ENCODE assay signal across 1 cellular context in the genomic region with DNA sequence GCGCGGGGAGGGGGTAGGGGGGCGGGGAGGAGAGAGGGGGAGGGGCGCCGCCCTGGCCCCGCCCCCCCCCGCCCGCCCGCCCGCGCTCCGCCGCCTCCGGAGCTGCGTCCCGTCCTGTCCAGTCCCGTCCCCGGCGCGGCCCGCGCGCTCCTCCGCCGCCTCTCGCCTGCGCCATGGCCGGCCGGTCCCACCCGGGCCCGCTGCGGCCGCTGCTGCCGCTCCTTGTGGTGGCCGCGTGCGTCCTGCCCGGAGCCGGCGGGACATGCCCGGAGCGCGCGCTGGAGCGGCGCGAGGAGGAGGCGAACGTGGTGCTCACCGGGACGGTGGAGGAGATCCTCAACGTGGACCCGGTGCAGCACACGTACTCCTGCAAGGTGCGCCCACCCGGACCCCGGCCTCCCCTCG.
TF ChIP-seq lines count a peak whose summit lies in the region.

TSS of gene AGRN (plus strand) at position 121 of the 405 bp plus-strand sequence. CDS start at position 174, 53 bp downstream.

TF ChIP-seq in HepG2, 621 proteins besides CTCF, POLR2A, EP300 and RAD21 (continued from another document):
- TF ChIP-seq SP5 (CRISPR knock-in tag; IDR thresholded peaks at IDR 0.05; ENCODE audit: borderline replicate concordance, low read depth) = no peak
- TF ChIP-seq LBX2 (CRISPR knock-in tag; IDR thresholded peaks at IDR 0.05; ENCODE audit: borderline replicate concordance) = 0 out of 2 replicates have a peak, but pooled peaks have one; percentile 49
- no peak for TF ChIP-seq BORCS8-MEF2B (CRISPR knock-in tag; IDR thresholded peaks at IDR 0.05)
- no peak for TF ChIP-seq SATB2 (CRISPR knock-in tag; IDR thresholded peaks at IDR 0.05)
- TF ChIP-seq YY1 (IDR thresholded peaks at IDR 0.05; ENCODE audit: insufficient read depth, insufficient replicate concordance, low read depth, low read length) = peak; percentile 33
- TF ChIP-seq ZSCAN12 (CRISPR knock-in tag; IDR thresholded peaks at IDR 0.05) = no peak
- TF ChIP-seq GATAD1 (CRISPR knock-in tag; IDR thresholded peaks at IDR 0.05) = no peak
- no peak for TF ChIP-seq PRMT3 (CRISPR knock-in tag; IDR thresholded peaks at IDR 0.05; ENCODE audit: borderline replicate concordance, low read depth)
- no peak for TF ChIP-seq CHCHD3 (CRISPR knock-in tag; IDR thresholded peaks at IDR 0.05)
- TF ChIP-seq ARNT2 (CRISPR knock-in tag; IDR thresholded peaks at IDR 0.05; ENCODE audit: low read depth) = peak; percentile 68; the same call in 1 of the 2 replicates
- TF ChIP-seq MZF1 (CRISPR knock-in tag; IDR thresholded peaks at IDR 0.05; ENCODE audit: borderline replicate concordance) = no peak
- peak; percentile 61 for TF ChIP-seq ZFX (CRISPR knock-in tag; IDR thresholded peaks at IDR 0.05; ENCODE audit: low read depth)
- TF ChIP-seq ZNF136 (CRISPR knock-in tag; IDR thresholded peaks at IDR 0.05; ENCODE audit: low read depth) = no peak
- TF ChIP-seq MXI1 (IDR thresholded peaks at IDR 0.05; ENCODE audit: borderline replicate concordance, low read depth, low read length) = peak; percentile 29; the same call in 1 of the 3 replicates
- peak; percentile 44 for TF ChIP-seq AGO2 (optimal IDR thresholded peaks at IDR 0.05; ENCODE audit: low read depth, low read length)
- peak; percentile 62; the same call in 1 of the 2 replicates for TF ChIP-seq POLR2G (IDR thresholded peaks at IDR 0.05; ENCODE audit: low read depth, low read length)
- no peak for TF ChIP-seq ZFP82 (CRISPR knock-in tag; IDR thresholded peaks at IDR 0.05; ENCODE audit: borderline replicate concordance)
- TF ChIP-seq, protein P1, sequence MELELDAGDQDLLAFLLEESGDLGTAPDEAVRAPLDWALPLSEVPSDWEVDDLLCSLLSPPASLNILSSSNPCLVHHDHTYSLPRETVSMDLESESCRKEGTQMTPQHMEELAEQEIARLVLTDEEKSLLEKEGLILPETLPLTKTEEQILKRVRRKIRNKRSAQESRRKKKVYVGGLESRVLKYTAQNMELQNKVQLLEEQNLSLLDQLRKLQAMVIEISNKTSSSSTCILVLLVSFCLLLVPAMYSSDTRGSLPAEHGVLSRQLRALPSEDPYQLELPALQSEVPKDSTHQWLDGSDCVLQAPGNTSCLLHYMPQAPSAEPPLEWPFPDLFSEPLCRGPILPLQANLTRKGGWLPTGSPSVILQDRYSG (CRISPR knock-in tag; IDR thresholded peaks at IDR 0.05) = no peak
- no peak for TF ChIP-seq PRPF4 (IDR thresholded peaks at IDR 0.05; ENCODE audit: low read depth, low read length, poor library complexity, severe bottlenecking)
- TF ChIP-seq ZNF121 (CRISPR knock-in tag; IDR thresholded peaks at IDR 0.05) = peak; percentile 8; the same call in 1 of the 2 replicates
- TF ChIP-seq ZNF780A (CRISPR knock-in tag; IDR thresholded peaks at IDR 0.05) = no peak
- no peak for TF ChIP-seq ZNF749 (CRISPR knock-in tag; IDR thresholded peaks at IDR 0.05; ENCODE audit: borderline replicate concordance)
- TF ChIP-seq ZSCAN5A (CRISPR knock-in tag; IDR thresholded peaks at IDR 0.05; ENCODE audit: borderline replicate concordance) = no peak
- TF ChIP-seq BCL3 (CRISPR knock-in tag; IDR thresholded peaks at IDR 0.05) = no peak; the same call in 1 of the 2 replicates
- TF ChIP-seq SAP130 (CRISPR knock-in tag; IDR thresholded peaks at IDR 0.05; ENCODE audit: low read depth) = peak; percentile 34; the same call in 1 of the 2 replicates
- TF ChIP-seq MIXL1 (CRISPR knock-in tag; IDR thresholded peaks at IDR 0.05) = no peak
- TF ChIP-seq MAZ (IDR thresholded peaks at IDR 0.05; ENCODE audit: borderline replicate concordance, low read depth, low read length) = no peak
- peak; percentile 72; the same call in 1 of the 2 replicates for TF ChIP-seq MAZ (CRISPR knock-in tag; IDR thresholded peaks at IDR 0.05; ENCODE audit: low read depth)
- TF ChIP-seq ZNF281 (CRISPR knock-in tag; IDR thresholded peaks at IDR 0.05; ENCODE audit: borderline replicate concordance) = no peak
- no peak for TF ChIP-seq HCFC1 (IDR thresholded peaks at IDR 0.05; ENCODE audit: low read depth, low read length)
- TF ChIP-seq MEIS2 (CRISPR knock-in tag; IDR thresholded peaks at IDR 0.05) = 0 out of 2 replicates have a peak, but pooled peaks have one; percentile 51
- TF ChIP-seq ZNF569 (CRISPR knock-in tag; IDR thresholded peaks at IDR 0.05; ENCODE audit: borderline replicate concordance) = no peak
- TF ChIP-seq HOXA5 (CRISPR knock-in tag; IDR thresholded peaks at IDR 0.05) = 0 out of 2 replicates have a peak, but pooled peaks have one; percentile 14
- no peak for TF ChIP-seq MTA1 (CRISPR knock-in tag; IDR thresholded peaks at IDR 0.05; ENCODE audit: borderline replicate concordance)
- peak; percentile 53; the same call in 1 of the 2 replicates for TF ChIP-seq POLR2AphosphoS5 (IDR thresholded peaks at IDR 0.05; ENCODE audit: low read depth, low read length)
- TF ChIP-seq SMARCE1 (IDR thresholded peaks at IDR 0.05; ENCODE audit: borderline replicate concordance) = no peak
- no peak; the same call in 1 of the 2 replicates for TF ChIP-seq ZNF558 (CRISPR knock-in tag; IDR thresholded peaks at IDR 0.05; ENCODE audit: borderline replicate concordance)
- TF ChIP-seq MEIS1 (CRISPR knock-in tag; IDR thresholded peaks at IDR 0.05; ENCODE audit: borderline replicate concordance) = no peak
- TF ChIP-seq KDM5B (CRISPR knock-in tag; IDR thresholded peaks at IDR 0.05; ENCODE audit: borderline replicate concordance) = 0 out of 2 replicates have a peak, but pooled peaks have one; percentile 25
- peak; percentile 72 for TF ChIP-seq RBFOX2 (IDR thresholded peaks at IDR 0.05; ENCODE audit: low read depth, low read length)
- TF ChIP-seq, protein P2, sequence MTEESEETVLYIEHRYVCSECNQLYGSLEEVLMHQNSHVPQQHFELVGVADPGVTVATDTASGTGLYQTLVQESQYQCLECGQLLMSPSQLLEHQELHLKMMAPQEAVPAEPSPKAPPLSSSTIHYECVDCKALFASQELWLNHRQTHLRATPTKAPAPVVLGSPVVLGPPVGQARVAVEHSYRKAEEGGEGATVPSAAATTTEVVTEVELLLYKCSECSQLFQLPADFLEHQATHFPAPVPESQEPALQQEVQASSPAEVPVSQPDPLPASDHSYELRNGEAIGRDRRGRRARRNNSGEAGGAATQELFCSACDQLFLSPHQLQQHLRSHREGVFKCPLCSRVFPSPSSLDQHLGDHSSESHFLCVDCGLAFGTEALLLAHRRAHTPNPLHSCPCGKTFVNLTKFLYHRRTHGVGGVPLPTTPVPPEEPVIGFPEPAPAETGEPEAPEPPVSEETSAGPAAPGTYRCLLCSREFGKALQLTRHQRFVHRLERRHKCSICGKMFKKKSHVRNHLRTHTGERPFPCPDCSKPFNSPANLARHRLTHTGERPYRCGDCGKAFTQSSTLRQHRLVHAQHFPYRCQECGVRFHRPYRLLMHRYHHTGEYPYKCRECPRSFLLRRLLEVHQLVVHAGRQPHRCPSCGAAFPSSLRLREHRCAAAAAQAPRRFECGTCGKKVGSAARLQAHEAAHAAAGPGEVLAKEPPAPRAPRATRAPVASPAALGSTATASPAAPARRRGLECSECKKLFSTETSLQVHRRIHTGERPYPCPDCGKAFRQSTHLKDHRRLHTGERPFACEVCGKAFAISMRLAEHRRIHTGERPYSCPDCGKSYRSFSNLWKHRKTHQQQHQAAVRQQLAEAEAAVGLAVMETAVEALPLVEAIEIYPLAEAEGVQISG (CRISPR knock-in tag; IDR thresholded peaks at IDR 0.05) = peak; percentile 18; the same call in 1 of the 2 replicates
- no peak for TF ChIP-seq ASH2L (IDR thresholded peaks at IDR 0.05; ENCODE audit: insufficient read length, low read depth, low read length)
- TF ChIP-seq ZMYM3 (CRISPR knock-in tag; IDR thresholded peaks at IDR 0.05) = no peak
- TF ChIP-seq DNMT1 (CRISPR knock-in tag; IDR thresholded peaks at IDR 0.05) = no peak
- TF ChIP-seq ZSCAN31 (CRISPR knock-in tag; IDR thresholded peaks at IDR 0.05; ENCODE audit: low read depth) = 0 out of 2 replicates have a peak, but pooled peaks have one; percentile 59
- 0 out of 2 replicates have a peak, but pooled peaks have one; percentile 14 for TF ChIP-seq ZNF768 (CRISPR knock-in tag; IDR thresholded peaks at IDR 0.05)
- TF ChIP-seq IRX3 (CRISPR knock-in tag; IDR thresholded peaks at IDR 0.05; ENCODE audit: borderline replicate concordance, low read depth) = 0 out of 2 replicates have a peak, but pooled peaks have one; percentile 31
- TF ChIP-seq, protein P3, sequence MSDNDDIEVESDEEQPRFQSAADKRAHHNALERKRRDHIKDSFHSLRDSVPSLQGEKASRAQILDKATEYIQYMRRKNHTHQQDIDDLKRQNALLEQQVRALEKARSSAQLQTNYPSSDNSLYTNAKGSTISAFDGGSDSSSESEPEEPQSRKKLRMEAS (IDR thresholded peaks at IDR 0.05) = peak; percentile 25; the same call in 1 of the 2 replicates
- no peak for TF ChIP-seq TCF7 (IDR thresholded peaks at IDR 0.05; ENCODE audit: low read depth)
- TF ChIP-seq ZNF766 (CRISPR knock-in tag; IDR thresholded peaks at IDR 0.05; ENCODE audit: borderline replicate concordance) = no peak
- TF ChIP-seq ZNF720 (CRISPR knock-in tag; IDR thresholded peaks at IDR 0.05) = no peak
- TF ChIP-seq ZSCAN25 (CRISPR knock-in tag; IDR thresholded peaks at IDR 0.05) = no peak
- TF ChIP-seq, protein P4, sequence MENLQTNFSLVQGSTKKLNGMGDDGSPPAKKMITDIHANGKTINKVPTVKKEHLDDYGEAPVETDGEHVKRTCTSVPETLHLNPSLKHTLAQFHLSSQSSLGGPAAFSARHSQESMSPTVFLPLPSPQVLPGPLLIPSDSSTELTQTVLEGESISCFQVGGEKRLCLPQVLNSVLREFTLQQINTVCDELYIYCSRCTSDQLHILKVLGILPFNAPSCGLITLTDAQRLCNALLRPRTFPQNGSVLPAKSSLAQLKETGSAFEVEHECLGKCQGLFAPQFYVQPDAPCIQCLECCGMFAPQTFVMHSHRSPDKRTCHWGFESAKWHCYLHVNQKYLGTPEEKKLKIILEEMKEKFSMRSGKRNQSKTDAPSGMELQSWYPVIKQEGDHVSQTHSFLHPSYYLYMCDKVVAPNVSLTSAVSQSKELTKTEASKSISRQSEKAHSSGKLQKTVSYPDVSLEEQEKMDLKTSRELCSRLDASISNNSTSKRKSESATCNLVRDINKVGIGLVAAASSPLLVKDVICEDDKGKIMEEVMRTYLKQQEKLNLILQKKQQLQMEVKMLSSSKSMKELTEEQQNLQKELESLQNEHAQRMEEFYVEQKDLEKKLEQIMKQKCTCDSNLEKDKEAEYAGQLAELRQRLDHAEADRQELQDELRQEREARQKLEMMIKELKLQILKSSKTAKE (CRISPR knock-in tag; IDR thresholded peaks at IDR 0.05; ENCODE audit: borderline replicate concordance) = no peak
- TF ChIP-seq STAG1 (CRISPR knock-in tag; IDR thresholded peaks at IDR 0.05) = no peak; the same call in 1 of the 2 replicates
- no peak; the same call in 1 of the 2 replicates for TF ChIP-seq NFKB2 (CRISPR knock-in tag; IDR thresholded peaks at IDR 0.05; ENCODE audit: borderline replicate concordance)
- peak; percentile 63 for TF ChIP-seq ZFY (CRISPR knock-in tag; IDR thresholded peaks at IDR 0.05)
- TF ChIP-seq EHMT2 (IDR thresholded peaks at IDR 0.05; ENCODE audit: borderline replicate concordance, low read depth, low read length) = no peak
- TF ChIP-seq ZNF563 (CRISPR knock-in tag; IDR thresholded peaks at IDR 0.05) = peak; percentile 65; the same call in 1 of the 2 replicates
- TF ChIP-seq ATF7-NPFF (CRISPR knock-in tag; IDR thresholded peaks at IDR 0.05; ENCODE audit: low read depth) = 0 out of 2 replicates have a peak, but pooled peaks have one; percentile 41
